14 cellular contexts compared by ENCODE assay signal in genomic region chr2:121281694-121282093, GRCh38. TPM values are rescaled to one million over a fixed set of nuclear protein-coding genes. Genes with fewer than 3 reads are reported as not detected.
DNase-seq lines count a peak whose midpoint lies in the region; TF ChIP-seq lines count a peak whose summit lies in the region.
"Had no signal": no experiment of that assay in that cellular context is flagged by ENCODE, and none has a peak within 500 bp of the region (broad histone marks: within the 10 kb centered on the region; RNA-seq: fewer than 3 reads in every experiment).

No MANE protein-coding gene starts in this region.

- H3K27me3 ChIP-seq in mucosa of rectum (ENCODE audit: control insufficient read depth in 2 of 2, insufficient read depth in 2 of 2, low read length in 2 of 2) (no peaks in the 10 kb centered on the region), thyroid gland (no peaks in the 10 kb centered on the region)

- no peak overlapping the region for H3K27ac Mint-ChIP-seq in Calu3 (ENCODE audit: unreplicated experiment)
- H3K27ac Mint-ChIP-seq: B cell; CD4-positive, alpha-beta memory T cell had no signal

- intact Hi-C loops in Calu3 (cut with micrococcal nuclease; ENCODE audit: unreplicated experiment): loop anchor here (10.0 kb wide), 1 partner anchor 147 kb away; no protein-coding TSS in a partner anchor
- intact Hi-C loops in thyroid gland (cut with DNase I): loop anchor here (10.0 kb wide), 2 partner anchors 47 to 187 kb away; no protein-coding TSS in a partner anchor

- TF ChIP-seq CTCF in Calu3 (IDR thresholded peaks at IDR 0.05; ENCODE audit: unreplicated experiment): no peak
- no peak for TF ChIP-seq CTCF in epithelial cell of proximal tubule (conservative IDR thresholded peaks at IDR 0.05; ENCODE audit: low read depth, low read length)
- no peak for TF ChIP-seq CTCF in thyroid gland (IDR thresholded peaks at IDR 0.05)

- CTCF ChIA-PET in Calu3 (lab: Charles Lee): no interaction called here

- H3K4me1 Mint-ChIP-seq in Calu3 (ENCODE audit: low read depth, unreplicated experiment): peaks cover 37% of the 10 kb centered on the region

- H3K9me3 Mint-ChIP-seq in Calu3 (ENCODE audit: low read depth, unreplicated experiment): no peaks in the 10 kb centered on the region

- peak overlapping the region; percentile 88 for H3K4me3 Mint-ChIP-seq in Calu3 (ENCODE audit: low read depth, unreplicated experiment)
- H3K4me3 Mint-ChIP-seq: B cell; CD4-positive, alpha-beta memory T cell had no signal

- H3K4me1 ChIP-seq in mucosa of rectum (ENCODE audit: control insufficient read depth in 2 of 2, insufficient read depth in 2 of 2, low read length in 2 of 2) (peaks cover 0 to 6% of the 10 kb centered on the region in 2 donors), thyroid gland (peaks cover 5 to 21% of the 10 kb centered on the region in 2 donors)

- H3K9me3 ChIP-seq in mucosa of rectum (ENCODE audit: control insufficient read depth in 2 of 2, low read length in 2 of 2) (no peaks in the 10 kb centered on the region), thyroid gland (no peaks in the 10 kb centered on the region)

- TF ChIP-seq POLR2A in thyroid gland (IDR thresholded peaks at IDR 0.05): no peak

- no TSS peak for BruUV-seq in Calu3 (replicated peaks; lab: Mats Ljungman, UMichigan)

- peak overlapping the region; percentile 81 for H3K4me3 ChIP-seq in epithelial cell of proximal tubule (ENCODE audit: low read depth, low read length)
- H3K4me3 ChIP-seq in mucosa of rectum (ENCODE audit: low read length in 2 of 2): peak overlapping the region in 1 of 2 donors; percentile 80
- H3K4me3 ChIP-seq in thyroid gland (replicated peaks in 1 of 3): peak overlapping the region in 1 of 3 donors; percentile 12

- peaks cover 45% of the 10 kb centered on the region for H3K36me3 Mint-ChIP-seq in Calu3 (ENCODE audit: insufficient read depth, unreplicated experiment)
- H3K36me3 Mint-ChIP-seq: CD4-positive, alpha-beta memory T cell had no signal

- peak overlapping the region in 1 of 2 donors; percentile 95 for H3K9ac ChIP-seq in mucosa of rectum (ENCODE audit: low read depth in 1 of 2, low read length in 2 of 2)

- H3K27me3 Mint-ChIP-seq in Calu3 (ENCODE audit: unreplicated experiment): no peaks in the 10 kb centered on the region

- WGBS in thyroid gland, 2 donors: 83 to 89% methylated on average over 7 of the region's 7 CpGs

- H3K27ac ChIP-seq in mucosa of rectum (ENCODE audit: low read depth in 2 of 2, low read length in 2 of 2) (peak overlapping the region; percentile 88 to 92), thyroid gland (peak overlapping the region; percentile 82 to 90 (median 82))

- peaks cover 12 to 15% of the 10 kb centered on the region in 2 donors for H3K36me3 ChIP-seq in mucosa of rectum (ENCODE audit: control insufficient read depth in 2 of 2, insufficient read depth in 2 of 2, low read length in 2 of 2)
- H3K36me3 ChIP-seq in thyroid gland: peaks cover 0 to 13% of the 10 kb centered on the region in 2 donors

- DNase-seq in Calu3: no peak
- DNase-seq in epithelial cell of proximal tubule (ENCODE audit: low read depth): no peak
- no peak for DNase-seq in thyroid gland
- DNase-seq in NCI-H345 (lab: John Stamatoyannopoulos, UW): no peak
- DNase-seq in NOMO-1 treated with dmso at 0.1 percent for 144 hours (lab: John Stamatoyannopoulos, UW; ENCODE audit: unreplicated experiment): no peak
- no peak for DNase-seq in islet precursor cell
- no peak for DNase-seq in NCI-H2107 treated with DMSO at 0.1 percent for 48 hours (lab: John Stamatoyannopoulos, UW; ENCODE audit: unreplicated experiment)
- DNase-seq: C1 segment of cervical spinal cord; CD4-positive, alpha-beta memory T cell; DND-41; GF-D8; IMR-90 had no signal

RNA-seq across cellular contexts. Expression of gene TFCP2L1, which starts 3.3 kb away (rescaled TPM):
- total RNA-seq in Calu3 (2022): 21.1 and 29.8 TPM in 2 replicates
- 6.5 and 12.3 TPM in 2 replicates for total RNA-seq in epithelial cell of proximal tubule
- total RNA-seq in thyroid gland: 100 to 1,000 TPM in 3 of 4 donors, 10 to 100 TPM in 1; 97.4 to 188 (median 146) TPM
- total RNA-seq: B cell, IMR-90 had no signal
